8 cellular contexts compared by ENCODE assay signal in genomic region chr13:43307921-43308433, GRCh38.
A peak's percentile ranks its signal among the peaks of the same experiment; 100 is the strongest.
DNase-seq lines count a peak whose midpoint lies in the region; ATAC-seq and TF ChIP-seq lines count a peak whose summit lies in the region.

No MANE protein-coding gene starts in this region.

- H3K27me3 ChIP-seq in BE2C: no peaks in the 10 kb centered on the region

- peak; percentile 97 for DNase-seq in BE2C
- peak; percentile 78 to 92 for DNase-seq in NOMO-1 (lab: John Stamatoyannopoulos, UW; ENCODE audit: unreplicated experiment in 2 of 2)
- DNase-seq in epithelial cell of prostate (ENCODE audit: low read depth, low spot score): peak; percentile 37
- no peak for DNase-seq in cortex of kidney (lab: John Stamatoyannopoulos, UW)
- DNase-seq in HEK293T (ENCODE audit: extremely low spot score): no peak

- TF ChIP-seq CTCF in BE2C (IDR thresholded peaks at IDR 0.05; ENCODE audit: low read depth, low read length): 0 out of 2 replicates have a peak, but pooled peaks have one; percentile 7
- no peak for TF ChIP-seq CTCF in nephron (IDR thresholded peaks at IDR 0.05; ENCODE audit: unreplicated experiment in 3 of 3)

- no peaks in the 10 kb centered on the region for H3K9me3 ChIP-seq in BE2C

- H3K36me3 Mint-ChIP-seq in nephron (ENCODE audit: low read depth): no peaks in the 10 kb centered on the region

- no peaks in the 10 kb centered on the region for H3K36me3 ChIP-seq in BE2C

- POLR2A ChIA-PET in HEK293T (lab: Yijun Ruan, JAX): no interaction called here

- peak overlapping the region; percentile 40 to 74 (median 55) for H3K27ac Mint-ChIP-seq in nephron

- peak overlapping the region; percentile 52 for H3K27ac ChIP-seq in epithelial cell of prostate

- H3K27me3 Mint-ChIP-seq in nephron (ENCODE audit: low read depth): peaks cover 5% of the 10 kb centered on the region

- peak overlapping the region; percentile 17; the same call in 1 of the 2 replicates for H3K4me3 ChIP-seq in BE2C (ENCODE audit: low read depth, low read length)

- peak; percentile 90 for ATAC-seq in GM19395 (IDR thresholded peaks at IDR 0.05; ENCODE audit: unreplicated experiment)
- ATAC-seq in HG03460 (IDR thresholded peaks at IDR 0.05; ENCODE audit: unreplicated experiment): peak; percentile 84

- H3K4me1 ChIP-seq in BE2C: peaks cover 25% of the 10 kb centered on the region

- H3K4me3 Mint-ChIP-seq in nephron: peak overlapping the region in 1 of 3 experiments; percentile 0

- no peaks in the 10 kb centered on the region for H3K9me3 Mint-ChIP-seq in nephron

- H3K4me1 Mint-ChIP-seq in nephron: peaks cover 37% of the 10 kb centered on the region

- CTCF ChIA-PET in HEK293T (lab: Yijun Ruan, JAX): no interaction called here

TF ChIP-seq in HEK293T, 16 proteins besides CTCF, POLR2A, EP300 and RAD21:
- TF ChIP-seq L3MBTL2 (conservative IDR thresholded peaks at IDR 0.05) (no peak), NFRKB (IDR thresholded peaks at IDR 0.05) (no peak), SP1 (IDR thresholded peaks at IDR 0.05) (no peak), TARDBP (IDR thresholded peaks at IDR 0.05) (no peak), SUZ12 (IDR thresholded peaks at IDR 0.05) (no peak), LEF1 (IDR thresholded peaks at IDR 0.05; ENCODE audit: borderline replicate concordance) (no peak), CTBP1 (IDR thresholded peaks at IDR 0.05; ENCODE audit: borderline replicate concordance) (no peak), ELF4 (IDR thresholded peaks at IDR 0.05) (no peak), HDGF (IDR thresholded peaks at IDR 0.05; ENCODE audit: borderline replicate concordance) (no peak), BHLHE40 (IDR thresholded peaks at IDR 0.05; ENCODE audit: borderline replicate concordance) (no peak), ARNT (IDR thresholded peaks at IDR 0.05) (no peak), FOXM1 (IDR thresholded peaks at IDR 0.05; ENCODE audit: borderline replicate concordance) (no peak), FOXK2 (IDR thresholded peaks at IDR 0.05) (no peak), FOXA1 (IDR thresholded peaks at IDR 0.05) (no peak), ZNF384 (IDR thresholded peaks at IDR 0.05) (no peak), PKNOX1 (IDR thresholded peaks at IDR 0.05) (no peak)

Comparison
In these comparisons a context has a peak if more than half of its experiments do, and no peak if none do; other contexts are left out.
1. DNase-seq: peak in BE2C (single experiment), NOMO-1 (2 of 2) and epithelial cell of prostate (single experiment); none in cortex of kidney (single experiment) and HEK293T (single experiment).